13 cellular contexts compared by ENCODE assay signal in genomic region chr3:52346623-52347530, GRCh38. TPM values are rescaled to one million over a fixed set of nuclear protein-coding genes. Genes with fewer than 3 reads are reported as not detected.
DNase-seq lines count a peak whose midpoint lies in the region; ATAC-seq and TF ChIP-seq lines count a peak whose summit lies in the region.
"Had no signal": no experiment of that assay in that cellular context is flagged by ENCODE, and none has a peak within 500 bp of the region (broad histone marks: within the 10 kb centered on the region; RNA-seq: fewer than 3 reads in every experiment).

No MANE protein-coding gene starts in this region.

- no peak overlapping the region for H3K4me2 ChIP-seq in GM23248 (ENCODE audit: unreplicated experiment)
- H3K4me2 ChIP-seq: neural progenitor cell had no signal

- TF ChIP-seq CTCF in foreskin keratinocyte (conservative IDR thresholded peaks at IDR 0.05) (no peak), nephron progenitor cell (IDR thresholded peaks at IDR 0.05) (no peak)

- ATAC-seq in foreskin keratinocyte = no peak
- no peak for ATAC-seq in stimulated activated effector memory CD8-positive, alpha-beta T cell treated with anti-CD3 and anti-CD28 coated beads, Interleukin-12 subunit alpha, Interleukin-12 subunit beta, amount 100 ng/mL, for 72 hours
- no peak for ATAC-seq in activated T-helper 17 cell treated with anti-CD3 and anti-CD28 coated beads, Interleukin-2, amount 50 U/mL, for 72 hours (replicated peaks)

- peaks cover 10% of the 10 kb centered on the region for H3K36me3 Mint-ChIP-seq in stimulated activated effector memory CD8-positive, alpha-beta T cell treated with anti-CD3 and anti-CD28 coated beads, Interleukin-12 subunit alpha, Interleukin-12 subunit beta, amount 100 ng/mL, for 72 hours
- no peaks in the 10 kb centered on the region for H3K36me3 Mint-ChIP-seq in nephron progenitor cell (ENCODE audit: low read depth)
- no peaks in the 10 kb centered on the region for H3K36me3 Mint-ChIP-seq in activated T-helper 17 cell treated with anti-CD3 and anti-CD28 coated beads, Interleukin-2, amount 50 U/mL, for 72 hours (ENCODE audit: low read depth)
- H3K36me3 Mint-ChIP-seq: neural progenitor cell had no signal

- H3K4me1 Mint-ChIP-seq in stimulated activated effector memory CD8-positive, alpha-beta T cell treated with anti-CD3 and anti-CD28 coated beads, Interleukin-12 subunit alpha, Interleukin-12 subunit beta, amount 100 ng/mL, for 72 hours = peaks cover 12% of the 10 kb centered on the region
- H3K4me1 Mint-ChIP-seq in nephron progenitor cell = peaks cover 5% of the 10 kb centered on the region
- H3K4me1 Mint-ChIP-seq in activated T-helper 17 cell treated with anti-CD3 and anti-CD28 coated beads, Interleukin-2, amount 50 U/mL, for 72 hours = no peaks in the 10 kb centered on the region
- H3K4me1 Mint-ChIP-seq: neural progenitor cell had no signal

- DNase-seq in GM23248 (peak; percentile 75), astrocyte of the hippocampus (ENCODE audit: low read depth, low spot score) (peak; percentile 78), foreskin keratinocyte (peak; percentile 12 to 57), nephron progenitor cell (no peak), posterior cingulate gyrus (no peak)
- DNase-seq in stimulated activated effector memory CD8-positive, alpha-beta T cell treated with anti-CD3 and anti-CD28 coated beads, Interleukin-12 subunit alpha, Interleukin-12 subunit beta, amount 100 ng/mL, for 72 hours (ENCODE audit: low spot score in 2 of 2) = no peak
- DNase-seq: NCI-H146, NCI-H526, transverse colon had no signal

- no peaks in the 10 kb centered on the region for H3K79me2 ChIP-seq in GM23248 (ENCODE audit: insufficient read depth)

- H3K27ac ChIP-seq in GM23248 = no peak overlapping the region
- H3K27ac ChIP-seq in foreskin keratinocyte = no peak overlapping the region
- H3K27ac ChIP-seq: neural progenitor cell, transverse colon had no signal

- peak overlapping the region; percentile 76 for H3K27ac Mint-ChIP-seq in stimulated activated effector memory CD8-positive, alpha-beta T cell treated with anti-CD3 and anti-CD28 coated beads, Interleukin-12 subunit alpha, Interleukin-12 subunit beta, amount 100 ng/mL, for 72 hours
- no peak overlapping the region for H3K27ac Mint-ChIP-seq in nephron progenitor cell
- no peak overlapping the region for H3K27ac Mint-ChIP-seq in activated T-helper 17 cell treated with anti-CD3 and anti-CD28 coated beads, Interleukin-2, amount 50 U/mL, for 72 hours
- H3K27ac Mint-ChIP-seq: activated naive CD8-positive, alpha-beta T cell; neural progenitor cell had no signal

- H3K4me1 ChIP-seq in GM23248 (ENCODE audit: insufficient read depth) = peaks cover 15% of the 10 kb centered on the region
- no peaks in the 10 kb centered on the region for H3K4me1 ChIP-seq in foreskin keratinocyte
- H3K4me1 ChIP-seq: neural progenitor cell, transverse colon had no signal

- no peaks in the 10 kb centered on the region for H4K20me1 ChIP-seq in GM23248 (ENCODE audit: insufficient read depth)

- no peak overlapping the region for H3K4me3 Mint-ChIP-seq in stimulated activated effector memory CD8-positive, alpha-beta T cell treated with anti-CD3 and anti-CD28 coated beads, Interleukin-12 subunit alpha, Interleukin-12 subunit beta, amount 100 ng/mL, for 72 hours
- H3K4me3 Mint-ChIP-seq in nephron progenitor cell = no peak overlapping the region
- H3K4me3 Mint-ChIP-seq in activated T-helper 17 cell treated with anti-CD3 and anti-CD28 coated beads, Interleukin-2, amount 50 U/mL, for 72 hours = no peak overlapping the region
- H3K4me3 Mint-ChIP-seq: activated naive CD8-positive, alpha-beta T cell; IgD-negative memory B cell; neural progenitor cell had no signal

- in situ Hi-C loops in GM23248 (cut with MboI) = loop anchor here (10.0 kb wide), 1 partner anchor 112 kb away; the partner anchor contains the start of gene TWF2

- no peaks in the 10 kb centered on the region for H3K36me3 ChIP-seq in GM23248 (ENCODE audit: low read depth)
- H3K36me3 ChIP-seq: neural progenitor cell, transverse colon had no signal

- no peak overlapping the region for H2AFZ ChIP-seq in GM23248
- H2AFZ ChIP-seq: neural progenitor cell had no signal

- intact Hi-C loops in posterior cingulate gyrus (cut with DNase I) = no loop called here

- H3K27me3 Mint-ChIP-seq in nephron progenitor cell (ENCODE audit: low read depth, poor library complexity) = peaks cover 25% of the 10 kb centered on the region
- no peaks in the 10 kb centered on the region for H3K27me3 Mint-ChIP-seq in activated T-helper 17 cell treated with anti-CD3 and anti-CD28 coated beads, Interleukin-2, amount 50 U/mL, for 72 hours
- H3K27me3 Mint-ChIP-seq: activated naive CD8-positive, alpha-beta T cell; IgD-negative memory B cell had no signal

- H3K9me3 ChIP-seq in GM23248 (ENCODE audit: low read depth) = no peaks in the 10 kb centered on the region
- H3K9me3 ChIP-seq: transverse colon had no signal

- H3K27me3 ChIP-seq in GM23248 (replicated peaks; ENCODE audit: insufficient read depth) (no peaks in the 10 kb centered on the region), foreskin keratinocyte (peaks cover 5% of the 10 kb centered on the region)
- H3K27me3 ChIP-seq: neural progenitor cell, transverse colon had no signal

- no peak overlapping the region for H3K4me3 ChIP-seq in GM23248
- H3K4me3 ChIP-seq: neural progenitor cell, transverse colon had no signal

- H3K9ac ChIP-seq in GM23248 = no peak overlapping the region
- H3K9ac ChIP-seq: neural progenitor cell had no signal

- WGBS in GM23248 (ENCODE audit: low coverage in 1 of 2, low lambda C conversion rate in 2 of 2, missing lambda C conversion rate in 2 of 2), 2 experiments = 88 to 89% methylated on average over 15 to 16 of the region's 16 CpGs

- H3F3A ChIP-seq in GM23248 (ENCODE audit: insufficient read depth) = no peaks in the 10 kb centered on the region

- H3K9me3 Mint-ChIP-seq in stimulated activated effector memory CD8-positive, alpha-beta T cell treated with anti-CD3 and anti-CD28 coated beads, Interleukin-12 subunit alpha, Interleukin-12 subunit beta, amount 100 ng/mL, for 72 hours = no peaks in the 10 kb centered on the region
- H3K9me3 Mint-ChIP-seq in nephron progenitor cell = no peaks in the 10 kb centered on the region
- H3K9me3 Mint-ChIP-seq in activated T-helper 17 cell treated with anti-CD3 and anti-CD28 coated beads, Interleukin-2, amount 50 U/mL, for 72 hours = no peaks in the 10 kb centered on the region
- H3K9me3 Mint-ChIP-seq: IgD-negative memory B cell, neural progenitor cell had no signal

- no peaks in the 10 kb centered on the region for H3K9me2 ChIP-seq in GM23248 (ENCODE audit: insufficient read depth)

RNA-seq across cellular contexts. Expression of gene DNAH1, which starts 30.8 kb away (rescaled TPM):
- total RNA-seq in GM23248 (2014; rRNA removed; shearing (Covaris generic)) = 4.0 and 7.0 TPM in 2 replicates
- polyA plus RNA-seq in GM23248 (2016; fragmentation: Nextera tagmentation; extraction: Ambion mirVana) = 0.81 and 0.89 TPM in 2 replicates
- total RNA-seq in foreskin keratinocyte = 0.37 and 0.53 TPM in 2 replicates
- 0.07 and 0.12 TPM in 2 replicates for polyA plus RNA-seq in foreskin keratinocyte
- 10 to 100 TPM; 17.2 to 26.5 TPM for total RNA-seq in activated T-helper 17 cell treated with anti-CD3 and anti-CD28 coated beads, Interleukin-2, amount 50 U/mL, for 72 hours

RNA-seq across cellular contexts. Expression of gene GLYCTK, which starts 59.2 kb away (rescaled TPM):
- 4.9 and 10.0 TPM in 2 replicates for total RNA-seq in GM23248 (2014; rRNA removed; shearing (Covaris generic))
- polyA plus RNA-seq in GM23248 (2016; fragmentation: Nextera tagmentation; extraction: Ambion mirVana) (2.5 and 2.7 TPM in 2 replicates), foreskin keratinocyte (9.1 and 9.7 TPM in 2 replicates)
- total RNA-seq in foreskin keratinocyte = 7.8 and 8.4 TPM in 2 replicates
- 10 to 100 TPM; 22.8 to 25.2 TPM for total RNA-seq in activated T-helper 17 cell treated with anti-CD3 and anti-CD28 coated beads, Interleukin-2, amount 50 U/mL, for 72 hours

Comparison
In these comparisons a context has a peak if more than half of its experiments do, and no peak if none do; other contexts are left out.
1. DNase-seq: peak in GM23248 (single experiment), astrocyte of the hippocampus (single experiment) and foreskin keratinocyte (2 of 2); none in stimulated activated effector memory CD8-positive, alpha-beta T cell treated with anti-CD3 and anti-CD28 coated beads, Interleukin-12 subunit alpha, Interleukin-12 subunit beta, amount 100 ng/mL, for 72 hours (0 of 2), nephron progenitor cell (single experiment) and posterior cingulate gyrus (0 of 10).